In the genomic region with DNA sequence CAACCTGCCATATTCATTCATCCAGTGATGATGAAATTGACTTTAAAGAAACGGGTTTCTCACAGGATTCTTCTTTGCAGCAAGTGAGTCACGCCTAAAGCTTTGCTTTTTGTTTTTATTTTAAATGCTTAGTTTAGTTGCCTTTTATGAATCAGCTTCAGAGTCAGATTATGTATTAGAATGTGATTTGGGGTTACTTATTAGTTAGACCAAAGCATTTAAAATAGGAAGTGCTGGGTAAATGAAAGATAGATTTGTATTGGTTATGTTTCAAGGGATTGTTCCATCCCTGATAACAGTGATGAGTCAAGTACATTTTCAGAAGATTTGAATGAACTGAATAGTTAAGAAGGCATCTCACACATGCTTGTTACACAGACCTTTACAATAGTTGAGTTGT, we compare ENCODE assay signal across 11 cellular contexts.
DNase-seq lines count a peak whose midpoint lies in the region; ATAC-seq and TF ChIP-seq lines count a peak whose summit lies in the region.
"Had no signal": no experiment of that assay in that cellular context is flagged by ENCODE, and none has a peak within 500 bp of the region (broad histone marks: within the 10 kb centered on the region; RNA-seq: fewer than 3 reads in every experiment).

No MANE protein-coding gene starts in this region.

- no peak overlapping the region for H4K91ac ChIP-seq in mesenchymal stem cell (ENCODE audit: low read length)

- no peak overlapping the region for H2BK5ac ChIP-seq in mesenchymal stem cell (ENCODE audit: low read depth, low read length, poor library complexity, severe bottlenecking)

- no peak overlapping the region for H2BK120ac ChIP-seq in mesenchymal stem cell (ENCODE audit: low read depth, low read length)

- TF ChIP-seq CTCF in AG09309 (IDR thresholded peaks at IDR 0.05; ENCODE audit: control insufficient read depth, insufficient read depth, low read depth, low read length, missing control alignments) (no peak), chondrocyte (IDR thresholded peaks at IDR 0.05) (no peak)

- no peak overlapping the region for H3K27ac ChIP-seq in mesenchymal stem cell (ENCODE audit: low read length, poor library complexity, severe bottlenecking)
- no peak overlapping the region for H3K27ac ChIP-seq in caudate nucleus (ENCODE audit: low read depth, low read length)

- no peak overlapping the region for H2AFZ ChIP-seq in mesenchymal stem cell (ENCODE audit: low read depth, low read length)

- no peak for ATAC-seq in HG02884 (IDR thresholded peaks at IDR 0.05; ENCODE audit: unreplicated experiment)
- ATAC-seq: HCT116 had no signal

- no peak overlapping the region for H2BK15ac ChIP-seq in mesenchymal stem cell (ENCODE audit: low read depth, poor library complexity, severe bottlenecking)

- no peaks in the 10 kb centered on the region for H3K9me3 ChIP-seq in mesenchymal stem cell (ENCODE audit: control insufficient read depth, low read length)

- H3K4me1 ChIP-seq in mesenchymal stem cell (ENCODE audit: control insufficient read depth, insufficient read depth, low read depth, low read length): peaks cover 16% of the 10 kb centered on the region

- peaks cover 17 to 86% of the 10 kb centered on the region in 2 experiments for H3K36me3 ChIP-seq in mesenchymal stem cell (ENCODE audit: control insufficient read depth in 1 of 2, insufficient read depth in 2 of 2, low read depth in 1 of 2, low read length in 2 of 2)

- H3K36me3 Mint-ChIP-seq in chondrocyte (ENCODE audit: low read depth): peaks cover 20% of the 10 kb centered on the region

- 70% methylated on average over 2 of the region's 2 CpGs for WGBS in mesenchymal stem cell

- H3K4me3 Mint-ChIP-seq in chondrocyte (ENCODE audit: unreplicated experiment): peak overlapping the region; percentile 11
- H3K4me3 Mint-ChIP-seq: activated CD4-positive, alpha-beta T cell treated with anti-CD3 and anti-CD28 coated beads, Interleukin-2, amount 10 ng/mL, durations not matched to agents 24 days and 14 days; activated naive CD4-positive, alpha-beta T cell treated with anti-CD3 and anti-CD28 coated beads for 36 hours had no signal

- H4K8ac ChIP-seq in mesenchymal stem cell (ENCODE audit: low read length): no peak overlapping the region

- H3K9ac ChIP-seq in mesenchymal stem cell (ENCODE audit: low read length): no peak overlapping the region

- H3K79me1 ChIP-seq in mesenchymal stem cell (replicated peaks; ENCODE audit: low read length, poor library complexity, severe bottlenecking): peaks cover 27% of the 10 kb centered on the region

- H3K4me3 ChIP-seq in AG09309 (ENCODE audit: control insufficient read depth, low read depth, low read length) (no peak overlapping the region), mesenchymal stem cell (ENCODE audit: insufficient read depth in 1 of 2, low read depth in 1 of 2, low read length in 2 of 2) (no peak overlapping the region)

- DNase-seq in AG09309 (ENCODE audit: low read depth) (peak; percentile 20), HS-27A (ENCODE audit: low read depth) (peak; percentile 39), chondrocyte (ENCODE audit: low spot score) (no peak), mesenchymal stem cell (peak; percentile 38), caudate nucleus (lab: John Stamatoyannopoulos, UW) (no peak), SK-N-DZ (ENCODE audit: low spot score) (no peak), HuH-7 (ENCODE audit: low spot score) (no peak)
- DNase-seq: activated CD4-positive, alpha-beta T cell treated with anti-CD3 and anti-CD28 coated beads, Interleukin-2, amount 10 ng/mL, durations not matched to agents 24 days and 14 days; activated naive CD4-positive, alpha-beta T cell treated with anti-CD3 and anti-CD28 coated beads for 36 hours had no signal

- H3K27me3 ChIP-seq in mesenchymal stem cell (ENCODE audit: control insufficient read depth in 1 of 2, insufficient read depth in 1 of 2, low read length in 2 of 2): no peaks in the 10 kb centered on the region

- peaks cover 38% of the 10 kb centered on the region for H3K4me1 Mint-ChIP-seq in chondrocyte (ENCODE audit: low read depth)

- peak overlapping the region; percentile 89 for H3K27ac Mint-ChIP-seq in chondrocyte (ENCODE audit: unreplicated experiment)
- H3K27ac Mint-ChIP-seq: activated CD4-positive, alpha-beta T cell treated with anti-CD3 and anti-CD28 coated beads, Interleukin-2, amount 10 ng/mL, durations not matched to agents 24 days and 14 days; activated naive CD4-positive, alpha-beta T cell treated with anti-CD3 and anti-CD28 coated beads for 36 hours had no signal

- no peak overlapping the region for H3K14ac ChIP-seq in mesenchymal stem cell (ENCODE audit: low read length in 2 of 2)

- no peak overlapping the region for H3K4me2 ChIP-seq in mesenchymal stem cell (ENCODE audit: low read length, poor library complexity, severe bottlenecking)

- no peak overlapping the region for H2BK12ac ChIP-seq in mesenchymal stem cell (ENCODE audit: low read length in 2 of 2)

- H3K18ac ChIP-seq in mesenchymal stem cell (ENCODE audit: low read depth in 1 of 2, low read length in 2 of 2): no peak overlapping the region

- H3K27me3 Mint-ChIP-seq in chondrocyte (ENCODE audit: low read depth): no peaks in the 10 kb centered on the region
- H3K27me3 Mint-ChIP-seq: activated CD4-positive, alpha-beta T cell treated with anti-CD3 and anti-CD28 coated beads, Interleukin-2, amount 10 ng/mL, durations not matched to agents 24 days and 14 days had no signal

- no peak overlapping the region for H3K23ac ChIP-seq in mesenchymal stem cell (ENCODE audit: low read length in 2 of 2)

- H3K9me3 Mint-ChIP-seq in chondrocyte (ENCODE audit: low read depth): no peaks in the 10 kb centered on the region
- H3K9me3 Mint-ChIP-seq: activated CD4-positive, alpha-beta T cell treated with anti-CD3 and anti-CD28 coated beads, Interleukin-2, amount 10 ng/mL, durations not matched to agents 24 days and 14 days; activated naive CD4-positive, alpha-beta T cell treated with anti-CD3 and anti-CD28 coated beads for 36 hours had no signal

- H2AK5ac ChIP-seq in mesenchymal stem cell (ENCODE audit: low read length, severe bottlenecking): no peak overlapping the region

- no peak overlapping the region for H3K4ac ChIP-seq in mesenchymal stem cell (ENCODE audit: low read depth in 1 of 2, low read length in 2 of 2)

Comparison
In these comparisons a context has a peak if more than half of its experiments do, and no peak if none do; other contexts are left out.
1. DNase-seq: peak in AG09309 (single experiment), HS-27A (single experiment) and mesenchymal stem cell (single experiment); none in chondrocyte (single experiment), caudate nucleus (0 of 61), SK-N-DZ (single experiment) and HuH-7 (single experiment).